In the genomic region with DNA sequence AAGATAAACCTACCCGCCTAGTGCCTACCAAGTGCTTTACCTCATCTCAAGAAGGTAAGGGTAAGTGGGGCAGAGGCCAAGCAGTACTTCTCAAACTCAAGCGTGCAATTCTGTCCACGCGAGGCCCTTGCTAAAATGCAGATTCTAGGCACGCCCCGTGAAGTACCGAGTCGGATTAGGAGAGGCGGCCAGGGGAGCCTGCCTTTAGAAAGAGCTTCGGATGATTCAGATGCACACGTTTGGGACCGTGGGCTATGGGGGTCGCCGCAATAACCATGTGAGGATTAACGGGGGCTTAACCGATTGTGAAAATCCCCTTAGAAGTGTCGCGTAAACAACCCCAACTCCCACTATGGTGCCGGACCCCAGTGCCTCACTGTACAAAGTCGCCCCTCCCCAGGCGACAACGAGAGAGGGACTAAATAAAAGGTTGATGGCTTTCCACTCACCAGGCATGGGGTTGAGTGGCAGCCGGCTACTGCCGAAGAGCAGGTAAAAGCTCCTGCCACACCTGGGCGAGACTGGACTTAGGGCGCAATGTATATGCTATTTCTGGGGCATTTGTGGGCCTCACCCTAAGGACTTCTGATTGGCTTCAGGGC, we compare ENCODE assay signal across 1 cellular context.
A peak's percentile ranks its signal among the peaks of the same experiment; 100 is the strongest.
TF ChIP-seq lines count a peak whose summit lies in the region.

No MANE protein-coding gene starts in this region.

TF ChIP-seq in HepG2, 621 proteins besides CTCF, POLR2A, EP300 and RAD21 (continued from another document and continues in another):
- TF ChIP-seq, protein P1, sequence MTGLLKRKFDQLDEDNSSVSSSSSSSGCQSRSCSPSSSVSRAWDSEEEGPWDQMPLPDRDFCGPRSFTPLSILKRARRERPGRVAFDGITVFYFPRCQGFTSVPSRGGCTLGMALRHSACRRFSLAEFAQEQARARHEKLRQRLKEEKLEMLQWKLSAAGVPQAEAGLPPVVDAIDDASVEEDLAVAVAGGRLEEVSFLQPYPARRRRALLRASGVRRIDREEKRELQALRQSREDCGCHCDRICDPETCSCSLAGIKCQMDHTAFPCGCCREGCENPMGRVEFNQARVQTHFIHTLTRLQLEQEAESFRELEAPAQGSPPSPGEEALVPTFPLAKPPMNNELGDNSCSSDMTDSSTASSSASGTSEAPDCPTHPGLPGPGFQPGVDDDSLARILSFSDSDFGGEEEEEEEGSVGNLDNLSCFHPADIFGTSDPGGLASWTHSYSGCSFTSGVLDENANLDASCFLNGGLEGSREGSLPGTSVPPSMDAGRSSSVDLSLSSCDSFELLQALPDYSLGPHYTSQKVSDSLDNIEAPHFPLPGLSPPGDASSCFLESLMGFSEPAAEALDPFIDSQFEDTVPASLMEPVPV (CRISPR knock-in tag; IDR thresholded peaks at IDR 0.05) = peak; percentile 96
- TF ChIP-seq CENPX (CRISPR knock-in tag; IDR thresholded peaks at IDR 0.05) = no peak
- TF ChIP-seq CREB1 (IDR thresholded peaks at IDR 0.05) = no peak
- no peak for TF ChIP-seq CREB1 (CRISPR knock-in tag; IDR thresholded peaks at IDR 0.05)
- TF ChIP-seq NR2F1 (CRISPR knock-in tag; IDR thresholded peaks at IDR 0.05) = no peak
- no peak for TF ChIP-seq ZNF510 (CRISPR knock-in tag; IDR thresholded peaks at IDR 0.05; ENCODE audit: low read depth)
- 0 out of 2 replicates have a peak, but pooled peaks have one; percentile 35 for TF ChIP-seq PPARG (CRISPR knock-in tag; conservative IDR thresholded peaks at IDR 0.05)
- TF ChIP-seq ATF1 (CRISPR knock-in tag; IDR thresholded peaks at IDR 0.05) = no peak
- no peak; the same call in 1 of the 2 replicates for TF ChIP-seq ZC3H4 (CRISPR knock-in tag; IDR thresholded peaks at IDR 0.05; ENCODE audit: borderline replicate concordance)
- TF ChIP-seq, protein P2, sequence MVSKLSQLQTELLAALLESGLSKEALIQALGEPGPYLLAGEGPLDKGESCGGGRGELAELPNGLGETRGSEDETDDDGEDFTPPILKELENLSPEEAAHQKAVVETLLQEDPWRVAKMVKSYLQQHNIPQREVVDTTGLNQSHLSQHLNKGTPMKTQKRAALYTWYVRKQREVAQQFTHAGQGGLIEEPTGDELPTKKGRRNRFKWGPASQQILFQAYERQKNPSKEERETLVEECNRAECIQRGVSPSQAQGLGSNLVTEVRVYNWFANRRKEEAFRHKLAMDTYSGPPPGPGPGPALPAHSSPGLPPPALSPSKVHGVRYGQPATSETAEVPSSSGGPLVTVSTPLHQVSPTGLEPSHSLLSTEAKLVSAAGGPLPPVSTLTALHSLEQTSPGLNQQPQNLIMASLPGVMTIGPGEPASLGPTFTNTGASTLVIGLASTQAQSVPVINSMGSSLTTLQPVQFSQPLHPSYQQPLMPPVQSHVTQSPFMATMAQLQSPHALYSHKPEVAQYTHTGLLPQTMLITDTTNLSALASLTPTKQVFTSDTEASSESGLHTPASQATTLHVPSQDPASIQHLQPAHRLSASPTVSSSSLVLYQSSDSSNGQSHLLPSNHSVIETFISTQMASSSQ (IDR thresholded peaks at IDR 0.05; ENCODE audit: low read depth) = no peak
- TF ChIP-seq, protein P2 (CRISPR knock-in tag; IDR thresholded peaks at IDR 0.05; ENCODE audit: borderline replicate concordance) = no peak
- TF ChIP-seq ZNF589 (CRISPR knock-in tag; conservative IDR thresholded peaks at IDR 0.05) = no peak
- TF ChIP-seq ZNF225 (CRISPR knock-in tag; IDR thresholded peaks at IDR 0.05) = 0 out of 2 replicates have a peak, but pooled peaks have one; percentile 32
- peak; percentile 85 for TF ChIP-seq ZFX (CRISPR knock-in tag; IDR thresholded peaks at IDR 0.05; ENCODE audit: low read depth)
- 0 out of 2 replicates have a peak, but pooled peaks have one; percentile 46 for TF ChIP-seq DNMT3B (CRISPR knock-in tag; conservative IDR thresholded peaks at IDR 0.05)
- TF ChIP-seq HOXA9 (CRISPR knock-in tag; IDR thresholded peaks at IDR 0.05; ENCODE audit: borderline replicate concordance) = no peak
- TF ChIP-seq, protein P3, sequence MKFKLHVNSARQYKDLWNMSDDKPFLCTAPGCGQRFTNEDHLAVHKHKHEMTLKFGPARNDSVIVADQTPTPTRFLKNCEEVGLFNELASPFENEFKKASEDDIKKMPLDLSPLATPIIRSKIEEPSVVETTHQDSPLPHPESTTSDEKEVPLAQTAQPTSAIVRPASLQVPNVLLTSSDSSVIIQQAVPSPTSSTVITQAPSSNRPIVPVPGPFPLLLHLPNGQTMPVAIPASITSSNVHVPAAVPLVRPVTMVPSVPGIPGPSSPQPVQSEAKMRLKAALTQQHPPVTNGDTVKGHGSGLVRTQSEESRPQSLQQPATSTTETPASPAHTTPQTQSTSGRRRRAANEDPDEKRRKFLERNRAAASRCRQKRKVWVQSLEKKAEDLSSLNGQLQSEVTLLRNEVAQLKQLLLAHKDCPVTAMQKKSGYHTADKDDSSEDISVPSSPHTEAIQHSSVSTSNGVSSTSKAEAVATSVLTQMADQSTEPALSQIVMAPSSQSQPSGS (CRISPR knock-in tag; IDR thresholded peaks at IDR 0.05) = 0 out of 2 replicates have a peak, but pooled peaks have one; percentile 30
- 0 out of 2 replicates have a peak, but pooled peaks have one; percentile 6 for TF ChIP-seq RFX3 (CRISPR knock-in tag; IDR thresholded peaks at IDR 0.05)
- no peak for TF ChIP-seq POLR2AphosphoS2 (IDR thresholded peaks at IDR 0.05; ENCODE audit: low read depth, low read length)
- TF ChIP-seq SP4 (CRISPR knock-in tag; IDR thresholded peaks at IDR 0.05) = no peak
- peak; percentile 47; the same call in 1 of the 2 replicates for TF ChIP-seq ZNF331 (CRISPR knock-in tag; IDR thresholded peaks at IDR 0.05)
- TF ChIP-seq, protein P4, sequence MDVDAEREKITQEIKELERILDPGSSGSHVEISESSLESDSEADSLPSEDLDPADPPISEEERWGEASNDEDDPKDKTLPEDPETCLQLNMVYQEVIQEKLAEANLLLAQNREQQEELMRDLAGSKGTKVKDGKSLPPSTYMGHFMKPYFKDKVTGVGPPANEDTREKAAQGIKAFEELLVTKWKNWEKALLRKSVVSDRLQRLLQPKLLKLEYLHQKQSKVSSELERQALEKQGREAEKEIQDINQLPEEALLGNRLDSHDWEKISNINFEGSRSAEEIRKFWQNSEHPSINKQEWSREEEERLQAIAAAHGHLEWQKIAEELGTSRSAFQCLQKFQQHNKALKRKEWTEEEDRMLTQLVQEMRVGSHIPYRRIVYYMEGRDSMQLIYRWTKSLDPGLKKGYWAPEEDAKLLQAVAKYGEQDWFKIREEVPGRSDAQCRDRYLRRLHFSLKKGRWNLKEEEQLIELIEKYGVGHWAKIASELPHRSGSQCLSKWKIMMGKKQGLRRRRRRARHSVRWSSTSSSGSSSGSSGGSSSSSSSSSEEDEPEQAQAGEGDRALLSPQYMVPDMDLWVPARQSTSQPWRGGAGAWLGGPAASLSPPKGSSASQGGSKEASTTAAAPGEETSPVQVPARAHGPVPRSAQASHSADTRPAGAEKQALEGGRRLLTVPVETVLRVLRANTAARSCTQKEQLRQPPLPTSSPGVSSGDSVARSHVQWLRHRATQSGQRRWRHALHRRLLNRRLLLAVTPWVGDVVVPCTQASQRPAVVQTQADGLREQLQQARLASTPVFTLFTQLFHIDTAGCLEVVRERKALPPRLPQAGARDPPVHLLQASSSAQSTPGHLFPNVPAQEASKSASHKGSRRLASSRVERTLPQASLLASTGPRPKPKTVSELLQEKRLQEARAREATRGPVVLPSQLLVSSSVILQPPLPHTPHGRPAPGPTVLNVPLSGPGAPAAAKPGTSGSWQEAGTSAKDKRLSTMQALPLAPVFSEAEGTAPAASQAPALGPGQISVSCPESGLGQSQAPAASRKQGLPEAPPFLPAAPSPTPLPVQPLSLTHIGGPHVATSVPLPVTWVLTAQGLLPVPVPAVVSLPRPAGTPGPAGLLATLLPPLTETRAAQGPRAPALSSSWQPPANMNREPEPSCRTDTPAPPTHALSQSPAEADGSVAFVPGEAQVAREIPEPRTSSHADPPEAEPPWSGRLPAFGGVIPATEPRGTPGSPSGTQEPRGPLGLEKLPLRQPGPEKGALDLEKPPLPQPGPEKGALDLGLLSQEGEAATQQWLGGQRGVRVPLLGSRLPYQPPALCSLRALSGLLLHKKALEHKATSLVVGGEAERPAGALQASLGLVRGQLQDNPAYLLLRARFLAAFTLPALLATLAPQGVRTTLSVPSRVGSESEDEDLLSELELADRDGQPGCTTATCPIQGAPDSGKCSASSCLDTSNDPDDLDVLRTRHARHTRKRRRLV (CRISPR knock-in tag; IDR thresholded peaks at IDR 0.05) = no peak
- peak; percentile 81 for TF ChIP-seq RXRB (CRISPR knock-in tag; IDR thresholded peaks at IDR 0.05; ENCODE audit: borderline replicate concordance)
- TF ChIP-seq, protein P5, sequence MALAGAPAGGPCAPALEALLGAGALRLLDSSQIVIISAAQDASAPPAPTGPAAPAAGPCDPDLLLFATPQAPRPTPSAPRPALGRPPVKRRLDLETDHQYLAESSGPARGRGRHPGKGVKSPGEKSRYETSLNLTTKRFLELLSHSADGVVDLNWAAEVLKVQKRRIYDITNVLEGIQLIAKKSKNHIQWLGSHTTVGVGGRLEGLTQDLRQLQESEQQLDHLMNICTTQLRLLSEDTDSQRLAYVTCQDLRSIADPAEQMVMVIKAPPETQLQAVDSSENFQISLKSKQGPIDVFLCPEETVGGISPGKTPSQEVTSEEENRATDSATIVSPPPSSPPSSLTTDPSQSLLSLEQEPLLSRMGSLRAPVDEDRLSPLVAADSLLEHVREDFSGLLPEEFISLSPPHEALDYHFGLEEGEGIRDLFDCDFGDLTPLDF (CRISPR knock-in tag; IDR thresholded peaks at IDR 0.05) = no peak
- 0 out of 2 replicates have a peak, but pooled peaks have one; percentile 19 for TF ChIP-seq KLF9 (CRISPR knock-in tag; IDR thresholded peaks at IDR 0.05; ENCODE audit: low read depth)
- no peak for TF ChIP-seq ZNF337 (CRISPR knock-in tag; IDR thresholded peaks at IDR 0.05; ENCODE audit: borderline replicate concordance, low read depth)
- TF ChIP-seq KLF15 (CRISPR knock-in tag; IDR thresholded peaks at IDR 0.05; ENCODE audit: borderline replicate concordance) = no peak
- 0 out of 2 replicates have a peak, but pooled peaks have one; percentile 24 for TF ChIP-seq MZF1 (CRISPR knock-in tag; IDR thresholded peaks at IDR 0.05; ENCODE audit: borderline replicate concordance)
- TF ChIP-seq ZFP62 (CRISPR knock-in tag; IDR thresholded peaks at IDR 0.05) = no peak
- no peak for TF ChIP-seq ZNF460 (CRISPR knock-in tag; IDR thresholded peaks at IDR 0.05; ENCODE audit: borderline replicate concordance)
- TF ChIP-seq, protein P6, sequence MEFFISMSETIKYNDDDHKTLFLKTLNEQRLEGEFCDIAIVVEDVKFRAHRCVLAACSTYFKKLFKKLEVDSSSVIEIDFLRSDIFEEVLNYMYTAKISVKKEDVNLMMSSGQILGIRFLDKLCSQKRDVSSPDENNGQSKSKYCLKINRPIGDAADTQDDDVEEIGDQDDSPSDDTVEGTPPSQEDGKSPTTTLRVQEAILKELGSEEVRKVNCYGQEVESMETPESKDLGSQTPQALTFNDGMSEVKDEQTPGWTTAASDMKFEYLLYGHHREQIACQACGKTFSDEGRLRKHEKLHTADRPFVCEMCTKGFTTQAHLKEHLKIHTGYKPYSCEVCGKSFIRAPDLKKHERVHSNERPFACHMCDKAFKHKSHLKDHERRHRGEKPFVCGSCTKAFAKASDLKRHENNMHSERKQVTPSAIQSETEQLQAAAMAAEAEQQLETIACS (CRISPR knock-in tag; IDR thresholded peaks at IDR 0.05) = no peak
- no peak for TF ChIP-seq SP2 (CRISPR knock-in tag; IDR thresholded peaks at IDR 0.05)
- no peak for TF ChIP-seq ZNF569 (CRISPR knock-in tag; IDR thresholded peaks at IDR 0.05; ENCODE audit: borderline replicate concordance)
- TF ChIP-seq MXI1 (IDR thresholded peaks at IDR 0.05; ENCODE audit: borderline replicate concordance, low read depth, low read length) = peak; percentile 52; the same call in 1 of the 3 replicates
- TF ChIP-seq HMG20A (CRISPR knock-in tag; IDR thresholded peaks at IDR 0.05; ENCODE audit: borderline replicate concordance) = no peak
- TF ChIP-seq, protein P7, sequence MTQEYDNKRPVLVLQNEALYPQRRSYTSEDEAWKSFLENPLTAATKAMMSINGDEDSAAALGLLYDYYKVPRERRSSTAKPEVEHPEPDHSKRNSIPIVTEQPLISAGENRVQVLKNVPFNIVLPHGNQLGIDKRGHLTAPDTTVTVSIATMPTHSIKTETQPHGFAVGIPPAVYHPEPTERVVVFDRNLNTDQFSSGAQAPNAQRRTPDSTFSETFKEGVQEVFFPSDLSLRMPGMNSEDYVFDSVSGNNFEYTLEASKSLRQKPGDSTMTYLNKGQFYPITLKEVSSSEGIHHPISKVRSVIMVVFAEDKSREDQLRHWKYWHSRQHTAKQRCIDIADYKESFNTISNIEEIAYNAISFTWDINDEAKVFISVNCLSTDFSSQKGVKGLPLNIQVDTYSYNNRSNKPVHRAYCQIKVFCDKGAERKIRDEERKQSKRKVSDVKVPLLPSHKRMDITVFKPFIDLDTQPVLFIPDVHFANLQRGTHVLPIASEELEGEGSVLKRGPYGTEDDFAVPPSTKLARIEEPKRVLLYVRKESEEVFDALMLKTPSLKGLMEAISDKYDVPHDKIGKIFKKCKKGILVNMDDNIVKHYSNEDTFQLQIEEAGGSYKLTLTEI (CRISPR knock-in tag; conservative IDR thresholded peaks at IDR 0.05) = no peak
- TF ChIP-seq AHR (CRISPR knock-in tag; IDR thresholded peaks at IDR 0.05) = peak; percentile 90
